Comparison of ENCODE assay signal across 19 cellular contexts in genomic region chr2:213129311-213129710, GRCh38. TPM values are rescaled to one million over a fixed set of nuclear protein-coding genes. Genes with fewer than 3 reads are reported as not detected.
DNase-seq lines count a peak whose midpoint lies in the region; ATAC-seq lines count a peak whose summit lies in the region.
"Had no signal": no experiment of that assay in that cellular context is flagged by ENCODE, and none has a peak within 500 bp of the region (broad histone marks: within the 10 kb centered on the region; RNA-seq: fewer than 3 reads in every experiment).

No MANE protein-coding gene starts in this region.

- H3K27me3 Mint-ChIP-seq in activated CD4-positive, alpha-beta T cell treated with anti-CD3 and anti-CD28 coated beads for 36 hours: no peaks in the 10 kb centered on the region
- no peaks in the 10 kb centered on the region for H3K27me3 Mint-ChIP-seq in activated CD4-positive, alpha-beta T cell treated with anti-CD3 and anti-CD28 coated beads, Interleukin-2, amount 10 ng/mL, durations not matched to agents 24 days and 14 days
- H3K27me3 Mint-ChIP-seq in effector memory CD8-positive, alpha-beta T cell: no peaks in the 10 kb centered on the region

- H3K9me3 Mint-ChIP-seq in activated CD4-positive, alpha-beta T cell treated with anti-CD3 and anti-CD28 coated beads for 36 hours (ENCODE audit: low read depth): no peaks in the 10 kb centered on the region
- no peaks in the 10 kb centered on the region for H3K9me3 Mint-ChIP-seq in activated CD4-positive, alpha-beta T cell treated with anti-CD3 and anti-CD28 coated beads, Interleukin-2, amount 10 ng/mL, durations not matched to agents 24 days and 14 days
- H3K9me3 Mint-ChIP-seq in effector memory CD8-positive, alpha-beta T cell: no peaks in the 10 kb centered on the region
- H3K9me3 Mint-ChIP-seq: GM23338, nephron progenitor cell had no signal

- no peaks in the 10 kb centered on the region for H3K36me3 Mint-ChIP-seq in activated CD4-positive, alpha-beta T cell treated with anti-CD3 and anti-CD28 coated beads for 36 hours (ENCODE audit: low read depth)
- H3K36me3 Mint-ChIP-seq in activated CD4-positive, alpha-beta T cell treated with anti-CD3 and anti-CD28 coated beads, Interleukin-2, amount 10 ng/mL, durations not matched to agents 24 days and 14 days (ENCODE audit: low read depth): no peaks in the 10 kb centered on the region
- peaks cover 7% of the 10 kb centered on the region for H3K36me3 Mint-ChIP-seq in effector memory CD8-positive, alpha-beta T cell (ENCODE audit: insufficient read depth)

- intact Hi-C loops in activated CD4-positive, alpha-beta T cell treated with anti-CD3 and anti-CD28 coated beads for 36 hours (cut with DNase I, micrococcal nuclease): no loop called here
- intact Hi-C loops in activated CD4-positive, alpha-beta T cell treated with anti-CD3 and anti-CD28 coated beads, Interleukin-2, amount 10 ng/mL, durations not matched to agents 24 days and 14 days (cut with micrococcal nuclease): no loop called here

- peaks cover 6% of the 10 kb centered on the region for H3K4me1 Mint-ChIP-seq in activated CD4-positive, alpha-beta T cell treated with anti-CD3 and anti-CD28 coated beads for 36 hours
- no peaks in the 10 kb centered on the region for H3K4me1 Mint-ChIP-seq in activated CD4-positive, alpha-beta T cell treated with anti-CD3 and anti-CD28 coated beads, Interleukin-2, amount 10 ng/mL, durations not matched to agents 24 days and 14 days
- H3K4me1 Mint-ChIP-seq in effector memory CD8-positive, alpha-beta T cell (ENCODE audit: low read depth in 2 of 2): peaks cover 18 to 26% of the 10 kb centered on the region in 2 donors
- H3K4me1 Mint-ChIP-seq: nephron progenitor cell had no signal

- H3K4me3 Mint-ChIP-seq in activated CD4-positive, alpha-beta T cell treated with anti-CD3 and anti-CD28 coated beads for 36 hours: no peak overlapping the region
- no peak overlapping the region for H3K4me3 Mint-ChIP-seq in activated CD4-positive, alpha-beta T cell treated with anti-CD3 and anti-CD28 coated beads, Interleukin-2, amount 10 ng/mL, durations not matched to agents 24 days and 14 days
- peak overlapping the region; percentile 4 to 63 for H3K4me3 Mint-ChIP-seq in effector memory CD8-positive, alpha-beta T cell
- H3K4me3 Mint-ChIP-seq: activated naive CD8-positive, alpha-beta T cell treated with anti-CD3 and anti-CD28 coated beads, Interleukin-2, amount 10 ng/mL, durations not matched to agents 7 days and 5 days; GM23338; nephron progenitor cell had no signal

- POLR2A ChIA-PET in activated CD4-positive, alpha-beta T cell treated with anti-CD3 and anti-CD28 coated beads for 36 hours (lab: Charles Lee): no interaction called here

- H3K27ac Mint-ChIP-seq in activated CD4-positive, alpha-beta T cell treated with anti-CD3 and anti-CD28 coated beads for 36 hours: peak overlapping the region; percentile 17
- H3K27ac Mint-ChIP-seq in activated CD4-positive, alpha-beta T cell treated with anti-CD3 and anti-CD28 coated beads, Interleukin-2, amount 10 ng/mL, durations not matched to agents 24 days and 14 days: no peak overlapping the region
- peak overlapping the region; percentile 61 to 73 for H3K27ac Mint-ChIP-seq in effector memory CD8-positive, alpha-beta T cell
- H3K27ac Mint-ChIP-seq: activated naive CD8-positive, alpha-beta T cell treated with anti-CD3 and anti-CD28 coated beads, Interleukin-2, amount 10 ng/mL, durations not matched to agents 7 days and 5 days; nephron progenitor cell had no signal

- CTCF ChIA-PET in activated CD4-positive, alpha-beta T cell treated with anti-CD3 and anti-CD28 coated beads for 36 hours (lab: Charles Lee): interaction anchor here (1.6 kb wide), 1 partner anchor 19 kb away, joined by 5 read pairs; no protein-coding TSS in a partner anchor

- ATAC-seq in activated CD4-positive, alpha-beta T cell treated with anti-CD3 and anti-CD28 coated beads for 36 hours: no peak
- ATAC-seq in effector memory CD8-positive, alpha-beta T cell (replicated peaks): no peak
- ATAC-seq in HG02759 (IDR thresholded peaks at IDR 0.05; ENCODE audit: unreplicated experiment): no peak
- ATAC-seq: GM23338 had no signal

- DNase-seq in activated CD4-positive, alpha-beta T cell treated with anti-CD3 and anti-CD28 coated beads for 36 hours: no peak
- no peak for DNase-seq in activated CD4-positive, alpha-beta T cell treated with anti-CD3 and anti-CD28 coated beads, Interleukin-2, amount 10 ng/mL, durations not matched to agents 24 days and 14 days
- DNase-seq in OCI-M1 (lab: John Stamatoyannopoulos, UW): peak; percentile 52
- no peak for DNase-seq in effector memory CD8-positive, alpha-beta T cell
- DNase-seq in putamen (ENCODE audit: low spot score): peak; percentile 24
- no peak for DNase-seq in AG08396 (ENCODE audit: low spot score)
- no peak for DNase-seq in NCI-H446 treated with DMSO at 0.1 percent for 48 hours (lab: John Stamatoyannopoulos, UW)
- DNase-seq: 8988T; activated naive CD8-positive, alpha-beta T cell treated with anti-CD3 and anti-CD28 coated beads, Interleukin-2, amount 10 ng/mL, durations not matched to agents 7 days and 5 days; COR-L47; left cardiac atrium; NCI-H1930; NCI-H774; nephron progenitor cell; SIG-M5; sigmoid colon; stimulated activated naive CD4-positive, alpha-beta T cell treated with Interleukin-2 at 50 U/mL for 16 hours had no signal

RNA-seq across cellular contexts. Expression of gene IKZF2, which starts 22.1 kb away (rescaled TPM):
- total RNA-seq in activated CD4-positive, alpha-beta T cell treated with anti-CD3 and anti-CD28 coated beads for 36 hours: 1 to 10 TPM; 6.3 to 8.3 TPM
- 1.7 and 1.9 TPM in 2 replicates for total RNA-seq in activated CD4-positive, alpha-beta T cell treated with anti-CD3 and anti-CD28 coated beads, Interleukin-2, amount 10 ng/mL, durations not matched to agents 24 days and 14 days

Comparison
In these comparisons a context has a peak if more than half of its experiments do, and no peak if none do; other contexts are left out.
1. DNase-seq: peak in OCI-M1 (single experiment) and putamen (single experiment); none in activated CD4-positive, alpha-beta T cell treated with anti-CD3 and anti-CD28 coated beads for 36 hours (single experiment), activated CD4-positive, alpha-beta T cell treated with anti-CD3 and anti-CD28 coated beads, Interleukin-2, amount 10 ng/mL, durations not matched to agents 24 days and 14 days (single experiment), effector memory CD8-positive, alpha-beta T cell (0 of 3), AG08396 (single experiment) and NCI-H446 treated with DMSO at 0.1 percent for 48 hours (single experiment).
2. H3K4me3 Mint-ChIP-seq: peak in effector memory CD8-positive, alpha-beta T cell (2 of 2); none in activated CD4-positive, alpha-beta T cell treated with anti-CD3 and anti-CD28 coated beads for 36 hours (single experiment) and activated CD4-positive, alpha-beta T cell treated with anti-CD3 and anti-CD28 coated beads, Interleukin-2, amount 10 ng/mL, durations not matched to agents 24 days and 14 days (single experiment).